In genomic region chr1:148774102-148774501, GRCh38 we compare ENCODE assay signal across 4 cellular contexts. TPM values are rescaled to one million over a fixed set of nuclear protein-coding genes. Genes with fewer than 3 reads are reported as not detected.
"Had no signal": no experiment of that assay in that cellular context is flagged by ENCODE, and none has a peak within 500 bp of the region (broad histone marks: within the 10 kb centered on the region; RNA-seq: fewer than 3 reads in every experiment).

No MANE protein-coding gene starts in this region.

RNA-seq across cellular contexts. Expression of gene NUDT4B, which starts 25.5 kb away (rescaled TPM):
- total RNA-seq: endothelial cell of umbilical vein, kidney, left ventricle myocardium inferior, mesothelial cell of epicardium had no signal
